18 cellular contexts compared by ENCODE assay signal in genomic region chr9:112315905-112316304, GRCh38. TPM values are rescaled to one million over a fixed set of nuclear protein-coding genes. Genes with fewer than 3 reads are reported as not detected.
A peak's percentile ranks its signal among the peaks of the same experiment; 100 is the strongest.
DNase-seq lines count a peak whose midpoint lies in the region; ATAC-seq and TF ChIP-seq lines count a peak whose summit lies in the region.
"Had no signal": no experiment of that assay in that cellular context is flagged by ENCODE, and none has a peak within 500 bp of the region (broad histone marks: within the 10 kb centered on the region; RNA-seq: fewer than 3 reads in every experiment).

No MANE protein-coding gene starts in this region.

- WGBS in mammary epithelial cell (ENCODE audit: low coverage, missing lambda C conversion rate), result 100% methylated on average over 3 of the region's 3 CpGs

- H3K4me3 Mint-ChIP-seq in CD4-positive, alpha-beta memory T cell, result peak overlapping the region in 7 of 8 donors; percentile 35 to 95 (median 72)
- no peak overlapping the region for H3K4me3 Mint-ChIP-seq in GM23338
- H3K4me3 Mint-ChIP-seq in activated CD8-positive, alpha-beta T cell treated with anti-CD3 and anti-CD28 coated beads for 36 hours, result peak overlapping the region; percentile 4
- H3K4me3 Mint-ChIP-seq in naive thymus-derived CD4-positive, alpha-beta T cell, result peak overlapping the region in 8 of 10 donors; percentile 30 to 70 (median 54)
- H3K4me3 Mint-ChIP-seq: endodermal cell, HFFc6 had no signal

- in situ Hi-C loops in mammary epithelial cell (cut with MboI; ENCODE audit: low sequenced_read_pairs in 2 of 2), result no loop called here

- no peak overlapping the region for H3K4me2 ChIP-seq in GM23338
- no peak overlapping the region for H3K4me2 ChIP-seq in mammary epithelial cell (ENCODE audit: insufficient read depth, low read depth, low read length)
- H3K4me2 ChIP-seq: hepatocyte had no signal

- DNase-seq in CD4-positive, alpha-beta memory T cell, result no peak
- DNase-seq in GM23338 (ENCODE audit: low spot score) (no peak), amygdala (lab: John Stamatoyannopoulos, UW) (no peak), mammary epithelial cell (no peak)
- DNase-seq in activated CD8-positive, alpha-beta T cell treated with anti-CD3 and anti-CD28 coated beads for 36 hours, result no peak
- no peak for DNase-seq in naive thymus-derived CD4-positive, alpha-beta T cell
- DNase-seq: activated CD8-positive, alpha-beta memory T cell treated with anti-CD3 and anti-CD28 coated beads, Interleukin-2, amount 50 U/mL, for 4 hours; DMS 273 treated with DMSO at 0.1 percent for 48 hours; endodermal cell; HFFc6; kidney; NCI-H2081; NCI-H526; stimulated activated CD4-positive, alpha-beta T cell treated with anti-CD3 and anti-CD28 coated beads, Interleukin-2, amount 100 ng/mL, for 48 hours; tibial artery had no signal

- no peaks in the 10 kb centered on the region for H3K27me3 ChIP-seq in CD4-positive, alpha-beta memory T cell (ENCODE audit: insufficient read depth, low read length)
- H3K27me3 ChIP-seq in GM23338 (ENCODE audit: insufficient read depth) (no peaks in the 10 kb centered on the region), mammary epithelial cell (ENCODE audit: insufficient read depth, low read length) (no peaks in the 10 kb centered on the region)
- H3K27me3 ChIP-seq in naive thymus-derived CD4-positive, alpha-beta T cell (ENCODE audit: control insufficient read depth in 2 of 2, insufficient read depth in 2 of 2, low read length in 2 of 2), result no peaks in the 10 kb centered on the region
- H3K27me3 ChIP-seq: hepatocyte, SJSA1, tibial artery had no signal

- H3K27ac ChIP-seq in CD4-positive, alpha-beta memory T cell (ENCODE audit: low read depth, low read length), result no peak overlapping the region
- H3K27ac ChIP-seq in GM23338 (ENCODE audit: low read depth) (peak overlapping the region; percentile 46), mammary epithelial cell (ENCODE audit: insufficient read depth, low read depth, low read length) (no peak overlapping the region)
- H3K27ac ChIP-seq in naive thymus-derived CD4-positive, alpha-beta T cell (ENCODE audit: low read depth, low read length), result no peak overlapping the region
- H3K27ac ChIP-seq: hepatocyte, SJSA1, tibial artery had no signal

- no TSS peak for BruUV-seq in mammary epithelial cell (replicated peaks; lab: Mats Ljungman, UMichigan)

- H2AFZ ChIP-seq in GM23338 (no peak overlapping the region), mammary epithelial cell (ENCODE audit: low read depth, low read length) (no peak overlapping the region)
- H2AFZ ChIP-seq: hepatocyte had no signal

- peaks cover 48 to 92% (median 72%) of the 10 kb centered on the region in 4 donors for H3K4me1 Mint-ChIP-seq in CD4-positive, alpha-beta memory T cell
- H3K4me1 Mint-ChIP-seq in GM23338, result peaks cover 28% of the 10 kb centered on the region
- peaks cover 77% of the 10 kb centered on the region for H3K4me1 Mint-ChIP-seq in activated CD8-positive, alpha-beta T cell treated with anti-CD3 and anti-CD28 coated beads for 36 hours (ENCODE audit: low read depth)
- H3K4me1 Mint-ChIP-seq in naive thymus-derived CD4-positive, alpha-beta T cell, result peaks cover 52 to 94% (median 83%) of the 10 kb centered on the region in 7 donors

- intact Hi-C loops in CD4-positive, alpha-beta memory T cell (cut with micrococcal nuclease), result loop anchor here (2.0 to 5.0 kb wide), 2 partner anchors 17 to 39 kb away; partner anchors contain the start of gene PTBP3
- intact Hi-C loops in activated CD8-positive, alpha-beta T cell treated with anti-CD3 and anti-CD28 coated beads for 36 hours (cut with micrococcal nuclease), result loop anchor here (10.0 kb wide), 1 partner anchor 71 kb away; no protein-coding TSS in a partner anchor
- intact Hi-C loops in naive thymus-derived CD4-positive, alpha-beta T cell (cut with micrococcal nuclease), result loop anchor here in 1 of 2 donors (2.0 kb wide), 1 partner anchor 17 kb away; the partner anchor contains the start of gene PTBP3
- intact Hi-C loops in mammary epithelial cell (cut with micrococcal nuclease), result no loop called here

- dilution Hi-C loops in mammary epithelial cell (cut with HindIII; ENCODE audit: low sequenced_read_pairs), result no loop called here

- no peaks in the 10 kb centered on the region; the same call in 1 of the 2 replicates for H3K9me2 ChIP-seq in GM23338 (ENCODE audit: insufficient read depth)

- TF ChIP-seq CTCF in GM23338 (conservative IDR thresholded peaks at IDR 0.05; ENCODE audit: low read depth in 2 of 2), result no peak
- no peak for TF ChIP-seq CTCF in activated CD8-positive, alpha-beta T cell treated with anti-CD3 and anti-CD28 coated beads for 36 hours (IDR thresholded peaks at IDR 0.05)
- TF ChIP-seq CTCF in mammary epithelial cell (conservative IDR thresholded peaks at IDR 0.05 in 1 of 2, IDR thresholded peaks at IDR 0.05 in 1 of 2; ENCODE audit: extremely low read depth in 1 of 2, insufficient read depth in 1 of 2, low read depth in 1 of 2, low read length in 2 of 2), result no peak

- H3K9me3 ChIP-seq in CD4-positive, alpha-beta memory T cell (ENCODE audit: control insufficient read depth in 1 of 2, low read length in 2 of 2), result no peaks in the 10 kb centered on the region
- H3K9me3 ChIP-seq in naive thymus-derived CD4-positive, alpha-beta T cell (ENCODE audit: control insufficient read depth in 2 of 3, low read length in 3 of 3), result no peaks in the 10 kb centered on the region
- no peaks in the 10 kb centered on the region for H3K9me3 ChIP-seq in mammary epithelial cell (replicated peaks; ENCODE audit: insufficient read depth, low read length)
- H3K9me3 ChIP-seq: SJSA1, tibial artery had no signal

- H3K9me3 Mint-ChIP-seq in CD4-positive, alpha-beta memory T cell, result no peaks in the 10 kb centered on the region
- no peaks in the 10 kb centered on the region for H3K9me3 Mint-ChIP-seq in GM23338
- H3K9me3 Mint-ChIP-seq in activated CD8-positive, alpha-beta T cell treated with anti-CD3 and anti-CD28 coated beads for 36 hours, result peaks cover 4% of the 10 kb centered on the region
- H3K9me3 Mint-ChIP-seq in naive thymus-derived CD4-positive, alpha-beta T cell, result peaks cover 0 to 4% (median 0%) of the 10 kb centered on the region in 11 donors
- H3K9me3 Mint-ChIP-seq: endodermal cell, HFFc6 had no signal

- H4K20me1 ChIP-seq in GM23338 (replicated peaks; ENCODE audit: insufficient read depth) (peaks cover 44% of the 10 kb centered on the region), mammary epithelial cell (ENCODE audit: insufficient read depth, low read length) (peaks cover 3% of the 10 kb centered on the region)

- CTCF ChIA-PET in CD4-positive, alpha-beta memory T cell (lab: Charles Lee; ENCODE audit: partially characterized antibody), result no interaction called here
- CTCF ChIA-PET in activated CD8-positive, alpha-beta T cell treated with anti-CD3 and anti-CD28 coated beads for 36 hours (lab: Charles Lee), result interaction anchor here (1.2 to 3.5 kb wide), 2 partner anchors 11 to 55 kb away, joined by 4 to 23 read pairs; no protein-coding TSS in a partner anchor
- CTCF ChIA-PET in naive thymus-derived CD4-positive, alpha-beta T cell (lab: Charles Lee), result interaction anchor here (1.2 kb wide), 1 partner anchor 12 kb away, joined by 3 read pairs; no protein-coding TSS in a partner anchor
- CTCF ChIA-PET in mammary epithelial cell (lab: Charles Lee; ENCODE audit: low non-redundant PET), result no interaction called here

- peaks cover 96% of the 10 kb centered on the region for H3K79me2 ChIP-seq in GM23338 (replicated peaks; ENCODE audit: insufficient read depth)
- H3K79me2 ChIP-seq in mammary epithelial cell (ENCODE audit: insufficient read depth, low read length), result peaks cover 98% of the 10 kb centered on the region

- H3F3A ChIP-seq in GM23338 (replicated peaks; ENCODE audit: low read depth), result peaks cover 5% of the 10 kb centered on the region

- peaks cover 89% of the 10 kb centered on the region for H3K4me1 ChIP-seq in CD4-positive, alpha-beta memory T cell (ENCODE audit: insufficient read depth, low read length)
- peaks cover 12% of the 10 kb centered on the region for H3K4me1 ChIP-seq in GM23338 (ENCODE audit: insufficient read depth)
- peaks cover 31% of the 10 kb centered on the region in 2 donors for H3K4me1 ChIP-seq in naive thymus-derived CD4-positive, alpha-beta T cell (ENCODE audit: control insufficient read depth in 2 of 2, insufficient read depth in 2 of 2, low read length in 2 of 2)
- no peaks in the 10 kb centered on the region for H3K4me1 ChIP-seq in mammary epithelial cell (ENCODE audit: insufficient read depth, low read length)
- H3K4me1 ChIP-seq: SJSA1 had no signal

- no peaks in the 10 kb centered on the region for H3K36me3 ChIP-seq in CD4-positive, alpha-beta memory T cell (ENCODE audit: insufficient read depth, low read length)
- H3K36me3 ChIP-seq in GM23338 (ENCODE audit: insufficient read depth) (no peaks in the 10 kb centered on the region), mammary epithelial cell (ENCODE audit: insufficient read depth, low read length) (no peaks in the 10 kb centered on the region)
- peaks cover 0 to under 1% (median 0%) of the 10 kb centered on the region in 3 experiments for H3K36me3 ChIP-seq in naive thymus-derived CD4-positive, alpha-beta T cell (ENCODE audit: control insufficient read depth in 2 of 3, insufficient read depth in 3 of 3, low read length in 3 of 3)
- H3K36me3 ChIP-seq: tibial artery had no signal

- peak overlapping the region in 6 of 7 donors; percentile 6 to 83 (median 46) for H3K27ac Mint-ChIP-seq in CD4-positive, alpha-beta memory T cell
- H3K27ac Mint-ChIP-seq in GM23338, result no peak overlapping the region
- peak overlapping the region; percentile 92 for H3K27ac Mint-ChIP-seq in activated CD8-positive, alpha-beta T cell treated with anti-CD3 and anti-CD28 coated beads for 36 hours
- peak overlapping the region in 6 of 9 donors; percentile 5 to 89 (median 64) for H3K27ac Mint-ChIP-seq in naive thymus-derived CD4-positive, alpha-beta T cell
- H3K27ac Mint-ChIP-seq: HFFc6 had no signal

- no peak for ATAC-seq in GM23338
- ATAC-seq in activated CD8-positive, alpha-beta T cell treated with anti-CD3 and anti-CD28 coated beads for 36 hours, result peak; percentile 40
- ATAC-seq in naive thymus-derived CD4-positive, alpha-beta T cell, result no peak
- ATAC-seq in GM19395 (IDR thresholded peaks at IDR 0.05; ENCODE audit: unreplicated experiment), result no peak

- H3K4me3 ChIP-seq in CD4-positive, alpha-beta memory T cell (ENCODE audit: low read length in 2 of 2), result no peak overlapping the region
- no peak overlapping the region for H3K4me3 ChIP-seq in GM23338
- no peak overlapping the region for H3K4me3 ChIP-seq in naive thymus-derived CD4-positive, alpha-beta T cell (ENCODE audit: low read length)
- no peak overlapping the region for H3K4me3 ChIP-seq in mammary epithelial cell (replicated peaks in 1 of 3; ENCODE audit: insufficient read depth in 1 of 3, low read depth in 2 of 3, low read length in 3 of 3)
- H3K4me3 ChIP-seq: hepatocyte, SJSA1, tibial artery had no signal

- no peaks in the 10 kb centered on the region for H3K27me3 Mint-ChIP-seq in CD4-positive, alpha-beta memory T cell
- peaks cover 4% of the 10 kb centered on the region for H3K27me3 Mint-ChIP-seq in GM23338 (ENCODE audit: insufficient read depth, low read depth, poor library complexity)
- H3K27me3 Mint-ChIP-seq in activated CD8-positive, alpha-beta T cell treated with anti-CD3 and anti-CD28 coated beads for 36 hours, result no peaks in the 10 kb centered on the region
- H3K27me3 Mint-ChIP-seq in naive thymus-derived CD4-positive, alpha-beta T cell, result no peaks in the 10 kb centered on the region

- peaks cover 8 to 19% of the 10 kb centered on the region in 2 donors for H3K36me3 Mint-ChIP-seq in CD4-positive, alpha-beta memory T cell
- H3K36me3 Mint-ChIP-seq in GM23338 (ENCODE audit: low read depth), result 0 out of 3 replicates have a peak, but pooled peaks cover 4% of the 10 kb centered on the region
- peaks cover 40% of the 10 kb centered on the region for H3K36me3 Mint-ChIP-seq in activated CD8-positive, alpha-beta T cell treated with anti-CD3 and anti-CD28 coated beads for 36 hours (ENCODE audit: low read depth)
- peaks cover 0 to 30% (median 14%) of the 10 kb centered on the region in 5 donors for H3K36me3 Mint-ChIP-seq in naive thymus-derived CD4-positive, alpha-beta T cell

- H3K9ac ChIP-seq in mammary epithelial cell (ENCODE audit: insufficient read depth, low read length), result no peak overlapping the region

- POLR2A ChIA-PET in CD4-positive, alpha-beta memory T cell (lab: Charles Lee; ENCODE audit: partially characterized antibody), result interaction anchor here (4.6 kb wide), 1 partner anchor 17 kb away, joined by 26 read pairs; the partner anchor contains the start of gene PTBP3
- POLR2A ChIA-PET in activated CD8-positive, alpha-beta T cell treated with anti-CD3 and anti-CD28 coated beads for 36 hours (lab: Charles Lee), result no interaction called here
- POLR2A ChIA-PET in naive thymus-derived CD4-positive, alpha-beta T cell (lab: Charles Lee), result no interaction called here

RNA-seq across cellular contexts. Expression of gene PTBP3, which starts 17.5 kb away (rescaled TPM):
- total RNA-seq in CD4-positive, alpha-beta memory T cell, result 100 to 1,000 TPM; 133 to 139 TPM
- 10 to 100 TPM; 30.0 to 44.4 TPM for polyA plus RNA-seq in CD4-positive, alpha-beta memory T cell
- 91.5 and 92.9 TPM in 2 replicates for total RNA-seq in GM23338 (2014; rRNA removed; shearing (Covaris generic))
- 17.4 and 20.0 TPM in 2 replicates for polyA plus RNA-seq in GM23338 (2016; fragmentation: Nextera tagmentation; extraction: Ambion mirVana)
- 100 to 1,000 TPM; 108 to 120 TPM for total RNA-seq in activated CD8-positive, alpha-beta T cell treated with anti-CD3 and anti-CD28 coated beads for 36 hours
- total RNA-seq in naive thymus-derived CD4-positive, alpha-beta T cell, result 100 to 1,000 TPM in 4 of 5 experiments, 10 to 100 TPM in 1; 99.2 to 148 (median 124) TPM
- 10 to 100 TPM; 28.8 to 39.8 TPM for polyA plus RNA-seq in naive thymus-derived CD4-positive, alpha-beta T cell
- total RNA-seq in mammary epithelial cell, result 10 to 100 TPM; 73.2 to 95.9 TPM
- 71.9 TPM for polyA plus RNA-seq in mammary epithelial cell
- polyA minus RNA-seq in mammary epithelial cell, result 142 TPM

Comparison
In these comparisons a context has a peak if more than half of its experiments do, and no peak if none do; other contexts are left out.
1. CTCF ChIA-PET loops: an anchor here in activated CD8-positive, alpha-beta T cell treated with anti-CD3 and anti-CD28 coated beads for 36 hours (1.2 to 3.5 kb wide) and naive thymus-derived CD4-positive, alpha-beta T cell (1.2 kb wide); none called in CD4-positive, alpha-beta memory T cell and mammary epithelial cell.